In genomic region chr14:104768437-104769323, GRCh38 we compare ENCODE assay signal across 1 cellular context.
TF ChIP-seq lines count a peak whose summit lies in the region.

No MANE protein-coding gene starts in this region.

TF ChIP-seq in HEK293, 187 proteins besides CTCF, POLR2A, EP300 and RAD21 (continued from another document and continues in another):
- TF ChIP-seq ZNF155 (tag by site-specific recombination; IDR thresholded peaks at IDR 0.05) (no peak), ZNF214 (tag by site-specific recombination; IDR thresholded peaks at IDR 0.05; ENCODE audit: borderline replicate concordance) (no peak), ZNF274 (IDR thresholded peaks at IDR 0.05; ENCODE audit: low read length) (no peak), ZNF274 (tag by site-specific recombination; IDR thresholded peaks at IDR 0.05; ENCODE audit: borderline replicate concordance) (no peak), ZNF529 (tag by site-specific recombination; IDR thresholded peaks at IDR 0.05; ENCODE audit: insufficient replicate concordance) (no peak), ZNF426 (tag by site-specific recombination; IDR thresholded peaks at IDR 0.05) (no peak), SP3 (tag by site-specific recombination; IDR thresholded peaks at IDR 0.05) (peak; percentile 88), ZNF169 (tag by site-specific recombination; IDR thresholded peaks at IDR 0.05) (no peak), ZSCAN5A (tag by site-specific recombination; IDR thresholded peaks at IDR 0.05) (no peak), ZSCAN16 (tag by site-specific recombination; IDR thresholded peaks at IDR 0.05) (no peak), ZNF10 (tag by site-specific recombination; IDR thresholded peaks at IDR 0.05) (no peak), IKZF3 (tag by site-specific recombination; IDR thresholded peaks at IDR 0.05) (no peak), ZNF416 (tag by site-specific recombination; IDR thresholded peaks at IDR 0.05) (no peak), ZNF146 (tag by site-specific recombination; IDR thresholded peaks at IDR 0.05) (no peak), SP2 (tag by site-specific recombination; IDR thresholded peaks at IDR 0.05) (peak; percentile 50; the same call in 1 of the 2 replicates), ZNF521 (tag by site-specific recombination; IDR thresholded peaks at IDR 0.05) (no peak), OSR2 (tag by site-specific recombination; IDR thresholded peaks at IDR 0.05) (no peak), KLF1 (tag by site-specific recombination; IDR thresholded peaks at IDR 0.05) (peak; percentile 72), ZNF366 (tag by site-specific recombination; conservative IDR thresholded peaks at IDR 0.05) (no peak), ZFHX2 (tag by site-specific recombination; conservative IDR thresholded peaks at IDR 0.05) (peak; percentile 69), ZFP3 (tag by site-specific recombination; IDR thresholded peaks at IDR 0.05; ENCODE audit: low read depth) (no peak), ZNF571 (tag by site-specific recombination; IDR thresholded peaks at IDR 0.05) (no peak), ZIC2 (tag by site-specific recombination; IDR thresholded peaks at IDR 0.05) (peak; percentile 83), ZNF473 (tag by site-specific recombination; IDR thresholded peaks at IDR 0.05) (no peak), ZNF488 (tag by site-specific recombination; IDR thresholded peaks at IDR 0.05) (no peak), INSM2 (tag by site-specific recombination; IDR thresholded peaks at IDR 0.05) (0 out of 2 replicates have a peak, but pooled peaks have one; percentile 26), MZF1 (tag by site-specific recombination; IDR thresholded peaks at IDR 0.05; ENCODE audit: borderline replicate concordance) (no peak), ZBTB6 (tag by site-specific recombination; IDR thresholded peaks at IDR 0.05) (no peak), ZNF776 (tag by site-specific recombination; IDR thresholded peaks at IDR 0.05; ENCODE audit: borderline replicate concordance) (no peak), ZNF114 (tag by site-specific recombination; IDR thresholded peaks at IDR 0.05) (no peak), HOXA7 (CRISPR knock-in tag; IDR thresholded peaks at IDR 0.05; ENCODE audit: borderline replicate concordance) (no peak), ZNF707 (tag by site-specific recombination; IDR thresholded peaks at IDR 0.05) (no peak), ZNF266 (tag by site-specific recombination; IDR thresholded peaks at IDR 0.05; ENCODE audit: low read depth) (no peak), PRDM10 (tag by site-specific recombination; IDR thresholded peaks at IDR 0.05) (peak; percentile 57), ZNF677 (tag by site-specific recombination; IDR thresholded peaks at IDR 0.05) (no peak)
- TF ChIP-seq, protein P1, sequence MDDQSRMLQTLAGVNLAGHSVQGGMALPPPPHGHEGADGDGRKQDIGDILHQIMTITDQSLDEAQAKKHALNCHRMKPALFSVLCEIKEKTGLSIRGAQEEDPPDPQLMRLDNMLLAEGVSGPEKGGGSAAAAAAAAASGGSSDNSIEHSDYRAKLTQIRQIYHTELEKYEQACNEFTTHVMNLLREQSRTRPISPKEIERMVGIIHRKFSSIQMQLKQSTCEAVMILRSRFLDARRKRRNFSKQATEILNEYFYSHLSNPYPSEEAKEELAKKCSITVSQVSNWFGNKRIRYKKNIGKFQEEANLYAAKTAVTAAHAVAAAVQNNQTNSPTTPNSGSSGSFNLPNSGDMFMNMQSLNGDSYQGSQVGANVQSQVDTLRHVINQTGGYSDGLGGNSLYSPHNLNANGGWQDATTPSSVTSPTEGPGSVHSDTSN (CRISPR knock-in tag; IDR thresholded peaks at IDR 0.05) = peak; percentile 47; the same call in 1 of the 2 replicates
- TF ChIP-seq, protein P2, sequence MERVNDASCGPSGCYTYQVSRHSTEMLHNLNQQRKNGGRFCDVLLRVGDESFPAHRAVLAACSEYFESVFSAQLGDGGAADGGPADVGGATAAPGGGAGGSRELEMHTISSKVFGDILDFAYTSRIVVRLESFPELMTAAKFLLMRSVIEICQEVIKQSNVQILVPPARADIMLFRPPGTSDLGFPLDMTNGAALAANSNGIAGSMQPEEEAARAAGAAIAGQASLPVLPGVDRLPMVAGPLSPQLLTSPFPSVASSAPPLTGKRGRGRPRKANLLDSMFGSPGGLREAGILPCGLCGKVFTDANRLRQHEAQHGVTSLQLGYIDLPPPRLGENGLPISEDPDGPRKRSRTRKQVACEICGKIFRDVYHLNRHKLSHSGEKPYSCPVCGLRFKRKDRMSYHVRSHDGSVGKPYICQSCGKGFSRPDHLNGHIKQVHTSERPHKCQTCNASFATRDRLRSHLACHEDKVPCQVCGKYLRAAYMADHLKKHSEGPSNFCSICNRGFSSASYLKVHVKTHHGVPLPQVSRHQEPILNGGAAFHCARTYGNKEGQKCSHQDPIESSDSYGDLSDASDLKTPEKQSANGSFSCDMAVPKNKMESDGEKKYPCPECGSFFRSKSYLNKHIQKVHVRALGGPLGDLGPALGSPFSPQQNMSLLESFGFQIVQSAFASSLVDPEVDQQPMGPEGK (tag by site-specific recombination; IDR thresholded peaks at IDR 0.05) = peak; percentile 80
- TF ChIP-seq, protein P3, sequence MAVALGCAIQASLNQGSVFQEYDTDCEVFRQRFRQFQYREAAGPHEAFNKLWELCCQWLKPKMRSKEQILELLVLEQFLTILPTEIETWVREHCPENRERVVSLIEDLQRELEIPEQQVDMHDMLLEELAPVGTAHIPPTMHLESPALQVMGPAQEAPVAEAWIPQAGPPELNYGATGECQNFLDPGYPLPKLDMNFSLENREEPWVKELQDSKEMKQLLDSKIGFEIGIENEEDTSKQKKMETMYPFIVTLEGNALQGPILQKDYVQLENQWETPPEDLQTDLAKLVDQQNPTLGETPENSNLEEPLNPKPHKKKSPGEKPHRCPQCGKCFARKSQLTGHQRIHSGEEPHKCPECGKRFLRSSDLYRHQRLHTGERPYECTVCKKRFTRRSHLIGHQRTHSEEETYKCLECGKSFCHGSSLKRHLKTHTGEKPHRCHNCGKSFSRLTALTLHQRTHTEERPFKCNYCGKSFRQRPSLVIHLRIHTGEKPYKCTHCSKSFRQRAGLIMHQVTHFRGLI (tag by site-specific recombination; IDR thresholded peaks at IDR 0.05) = no peak
- TF ChIP-seq, protein P4, sequence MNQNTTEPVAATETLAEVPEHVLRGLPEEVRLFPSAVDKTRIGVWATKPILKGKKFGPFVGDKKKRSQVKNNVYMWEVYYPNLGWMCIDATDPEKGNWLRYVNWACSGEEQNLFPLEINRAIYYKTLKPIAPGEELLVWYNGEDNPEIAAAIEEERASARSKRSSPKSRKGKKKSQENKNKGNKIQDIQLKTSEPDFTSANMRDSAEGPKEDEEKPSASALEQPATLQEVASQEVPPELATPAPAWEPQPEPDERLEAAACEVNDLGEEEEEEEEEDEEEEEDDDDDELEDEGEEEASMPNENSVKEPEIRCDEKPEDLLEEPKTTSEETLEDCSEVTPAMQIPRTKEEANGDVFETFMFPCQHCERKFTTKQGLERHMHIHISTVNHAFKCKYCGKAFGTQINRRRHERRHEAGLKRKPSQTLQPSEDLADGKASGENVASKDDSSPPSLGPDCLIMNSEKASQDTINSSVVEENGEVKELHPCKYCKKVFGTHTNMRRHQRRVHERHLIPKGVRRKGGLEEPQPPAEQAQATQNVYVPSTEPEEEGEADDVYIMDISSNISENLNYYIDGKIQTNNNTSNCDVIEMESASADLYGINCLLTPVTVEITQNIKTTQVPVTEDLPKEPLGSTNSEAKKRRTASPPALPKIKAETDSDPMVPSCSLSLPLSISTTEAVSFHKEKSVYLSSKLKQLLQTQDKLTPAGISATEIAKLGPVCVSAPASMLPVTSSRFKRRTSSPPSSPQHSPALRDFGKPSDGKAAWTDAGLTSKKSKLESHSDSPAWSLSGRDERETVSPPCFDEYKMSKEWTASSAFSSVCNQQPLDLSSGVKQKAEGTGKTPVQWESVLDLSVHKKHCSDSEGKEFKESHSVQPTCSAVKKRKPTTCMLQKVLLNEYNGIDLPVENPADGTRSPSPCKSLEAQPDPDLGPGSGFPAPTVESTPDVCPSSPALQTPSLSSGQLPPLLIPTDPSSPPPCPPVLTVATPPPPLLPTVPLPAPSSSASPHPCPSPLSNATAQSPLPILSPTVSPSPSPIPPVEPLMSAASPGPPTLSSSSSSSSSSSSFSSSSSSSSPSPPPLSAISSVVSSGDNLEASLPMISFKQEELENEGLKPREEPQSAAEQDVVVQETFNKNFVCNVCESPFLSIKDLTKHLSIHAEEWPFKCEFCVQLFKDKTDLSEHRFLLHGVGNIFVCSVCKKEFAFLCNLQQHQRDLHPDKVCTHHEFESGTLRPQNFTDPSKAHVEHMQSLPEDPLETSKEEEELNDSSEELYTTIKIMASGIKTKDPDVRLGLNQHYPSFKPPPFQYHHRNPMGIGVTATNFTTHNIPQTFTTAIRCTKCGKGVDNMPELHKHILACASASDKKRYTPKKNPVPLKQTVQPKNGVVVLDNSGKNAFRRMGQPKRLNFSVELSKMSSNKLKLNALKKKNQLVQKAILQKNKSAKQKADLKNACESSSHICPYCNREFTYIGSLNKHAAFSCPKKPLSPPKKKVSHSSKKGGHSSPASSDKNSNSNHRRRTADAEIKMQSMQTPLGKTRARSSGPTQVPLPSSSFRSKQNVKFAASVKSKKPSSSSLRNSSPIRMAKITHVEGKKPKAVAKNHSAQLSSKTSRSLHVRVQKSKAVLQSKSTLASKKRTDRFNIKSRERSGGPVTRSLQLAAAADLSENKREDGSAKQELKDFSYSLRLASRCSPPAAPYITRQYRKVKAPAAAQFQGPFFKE (tag by site-specific recombination; IDR thresholded peaks at IDR 0.05; ENCODE audit: borderline replicate concordance) = no peak
- TF ChIP-seq, protein P5, sequence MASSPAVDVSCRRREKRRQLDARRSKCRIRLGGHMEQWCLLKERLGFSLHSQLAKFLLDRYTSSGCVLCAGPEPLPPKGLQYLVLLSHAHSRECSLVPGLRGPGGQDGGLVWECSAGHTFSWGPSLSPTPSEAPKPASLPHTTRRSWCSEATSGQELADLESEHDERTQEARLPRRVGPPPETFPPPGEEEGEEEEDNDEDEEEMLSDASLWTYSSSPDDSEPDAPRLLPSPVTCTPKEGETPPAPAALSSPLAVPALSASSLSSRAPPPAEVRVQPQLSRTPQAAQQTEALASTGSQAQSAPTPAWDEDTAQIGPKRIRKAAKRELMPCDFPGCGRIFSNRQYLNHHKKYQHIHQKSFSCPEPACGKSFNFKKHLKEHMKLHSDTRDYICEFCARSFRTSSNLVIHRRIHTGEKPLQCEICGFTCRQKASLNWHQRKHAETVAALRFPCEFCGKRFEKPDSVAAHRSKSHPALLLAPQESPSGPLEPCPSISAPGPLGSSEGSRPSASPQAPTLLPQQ (tag by site-specific recombination; IDR thresholded peaks at IDR 0.05) = peak; percentile 27; the same call in 1 of the 2 replicates
